Comparison of ENCODE assay signal across 1 cellular context in the genomic region with DNA sequence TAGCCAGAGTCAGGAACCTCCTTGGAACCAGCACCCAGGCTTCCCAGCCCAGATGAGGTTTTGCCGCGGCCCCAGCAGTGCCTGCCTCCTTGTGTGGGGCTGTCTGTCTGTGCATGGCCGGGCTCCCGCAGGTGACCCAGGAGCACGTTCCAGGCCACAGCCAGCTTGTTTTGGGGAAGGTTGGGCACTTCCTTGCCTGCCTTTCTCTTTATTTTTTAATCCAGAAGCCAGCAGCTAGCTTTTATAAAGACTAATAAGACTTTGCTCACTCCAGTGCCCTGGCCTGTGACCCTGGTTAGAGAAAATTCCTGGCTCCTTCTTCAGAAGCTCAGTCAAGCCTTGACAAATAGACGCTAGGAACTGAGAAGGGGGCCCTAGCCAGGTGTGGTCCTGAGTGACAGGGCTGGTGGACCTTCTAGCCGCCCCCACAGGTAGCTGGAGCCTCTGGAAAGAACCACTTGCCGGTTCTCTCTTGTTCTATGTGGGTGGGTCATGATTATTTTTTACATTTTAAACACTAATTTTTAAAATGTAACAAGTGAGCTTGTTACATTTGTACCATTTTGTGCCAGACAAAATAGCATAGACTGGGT.
TF ChIP-seq lines count a peak whose summit lies in the region.

No MANE protein-coding gene starts in this region.

TF ChIP-seq in endothelial cell of umbilical vein, 7 proteins besides CTCF, POLR2A, EP300 and RAD21 (continued from another document):
- TF ChIP-seq EZH2 (IDR thresholded peaks at IDR 0.05; ENCODE audit: borderline replicate concordance, low read depth, low read length, severe bottlenecking) (no peak), MYC (IDR thresholded peaks at IDR 0.05; ENCODE audit: low read depth, low read length) (no peak)
